In genomic region chr19:1269065-1269477, GRCh38 we compare ENCODE assay signal across 1 cellular context.
TF ChIP-seq lines count a peak whose summit lies in the region.

Gene CIRBP (plus strand): TSS chr19:1269332. CDS start chr19:1270934, 1,602 bp downstream.

TF ChIP-seq in SK-N-SH, 30 proteins besides CTCF, POLR2A, EP300 and RAD21 (continued from another document):
- TF ChIP-seq SIN3A (IDR thresholded peaks at IDR 0.05; ENCODE audit: borderline replicate concordance, low read depth, low read length) (peak; percentile 49; the same call in 1 of the 2 replicates), RXRA (IDR thresholded peaks at IDR 0.05; ENCODE audit: borderline replicate concordance, low read depth) (no peak), TCF12 (IDR thresholded peaks at IDR 0.05) (no peak), POLR2AphosphoS5 (IDR thresholded peaks at IDR 0.05; ENCODE audit: low read depth, low read length) (peak; percentile 99), GATA2 (CRISPR knock-in tag; IDR thresholded peaks at IDR 0.05) (no peak), RCOR1 (IDR thresholded peaks at IDR 0.05; ENCODE audit: low read length) (no peak), IRF3 (IDR thresholded peaks at IDR 0.05; ENCODE audit: low read depth, low read length) (no peak), ELF1 (IDR thresholded peaks at IDR 0.05) (no peak), ZBTB33 (IDR thresholded peaks at IDR 0.05; ENCODE audit: borderline replicate concordance, low read depth) (no peak)
